Comparison of ENCODE assay signal across 13 cellular contexts in genomic region chr4:26839534-26839951, GRCh38. TPM values are rescaled to one million over a fixed set of nuclear protein-coding genes. Genes with fewer than 3 reads are reported as not detected.
DNase-seq lines count a peak whose midpoint lies in the region; ATAC-seq and TF ChIP-seq lines count a peak whose summit lies in the region.
"Had no signal": no experiment of that assay in that cellular context is flagged by ENCODE, and none has a peak within 500 bp of the region (broad histone marks: within the 10 kb centered on the region; RNA-seq: fewer than 3 reads in every experiment).

No MANE protein-coding gene starts in this region.

- H4K91ac ChIP-seq in H9 (ENCODE audit: insufficient read length, low read depth, low read length), result no peak overlapping the region

- no peak overlapping the region for H4K5ac ChIP-seq in H9 (ENCODE audit: insufficient read length, low read depth, low read length)

- DNase-seq in AG09319 (ENCODE audit: extremely low read depth, low read depth) (peak; percentile 60), H9 (no peak), RPMI7951 (ENCODE audit: low read depth) (peak; percentile 62), fibroblast of the aortic adventitia (ENCODE audit: low read depth) (peak; percentile 56), Calu3 (no peak), GM19240 (ENCODE audit: insufficient read length, low spot score) (no peak)
- DNase-seq in activated T-cell treated with anti-CD3 and anti-CD28 coated beads, Interleukin-2, amount 50 U/mL, for 72 hours, result no peak
- DNase-seq in activated CD4-positive, alpha-beta T cell treated with anti-CD3 and anti-CD28 coated beads, Interleukin-2, amount 10 ng/mL, durations not matched to agents 24 days and 14 days, result no peak
- DNase-seq: C1 segment of cervical spinal cord; effector memory CD4-positive, alpha-beta T cell; stimulated activated naive CD4-positive, alpha-beta T cell treated with Interleukin-2 at 50 U/mL for 16 hours had no signal

- no peak overlapping the region for H3K4ac ChIP-seq in H9 (ENCODE audit: low read depth, low read length)

- H3K4me2 ChIP-seq in H9 (ENCODE audit: insufficient read depth, insufficient read length, low read length), result no peak overlapping the region

- no TSS peak for BruUV-seq in Calu3 (replicated peaks; lab: Mats Ljungman, UMichigan)

- H3K9ac ChIP-seq in H9 (ENCODE audit: extremely low read depth, insufficient read length, low read length), result no peak overlapping the region

- no peak overlapping the region for H3K18ac ChIP-seq in H9 (ENCODE audit: insufficient read length, low read depth, low read length)

- H3K4me1 Mint-ChIP-seq in H9 (peaks cover 8 to 13% of the 10 kb centered on the region in 2 experiments; a peak in 3 of 4 replicates), Calu3 (ENCODE audit: low read depth, unreplicated experiment) (no peaks in the 10 kb centered on the region)
- H3K4me1 Mint-ChIP-seq in activated T-cell treated with anti-CD3 and anti-CD28 coated beads, Interleukin-2, amount 50 U/mL, for 72 hours (ENCODE audit: low read depth), result peaks cover 14% of the 10 kb centered on the region
- peaks cover 4% of the 10 kb centered on the region for H3K4me1 Mint-ChIP-seq in activated CD4-positive, alpha-beta T cell treated with anti-CD3 and anti-CD28 coated beads, Interleukin-2, amount 10 ng/mL, durations not matched to agents 24 days and 14 days

- no peaks in the 10 kb centered on the region for H3K27me3 Mint-ChIP-seq in H9 (ENCODE audit: low read depth)
- H3K27me3 Mint-ChIP-seq in Calu3 (ENCODE audit: unreplicated experiment), result no peaks in the 10 kb centered on the region
- H3K27me3 Mint-ChIP-seq in activated T-cell treated with anti-CD3 and anti-CD28 coated beads, Interleukin-2, amount 50 U/mL, for 72 hours (ENCODE audit: low read depth), result no peaks in the 10 kb centered on the region
- peaks cover 9% of the 10 kb centered on the region for H3K27me3 Mint-ChIP-seq in activated CD4-positive, alpha-beta T cell treated with anti-CD3 and anti-CD28 coated beads, Interleukin-2, amount 10 ng/mL, durations not matched to agents 24 days and 14 days
- H3K27me3 Mint-ChIP-seq: progenitor cell of endocrine pancreas had no signal

- H3K79me2 ChIP-seq in H9 (ENCODE audit: insufficient read depth, low read length), result no peaks in the 10 kb centered on the region

- no peaks in the 10 kb centered on the region for H4K20me1 ChIP-seq in H9 (ENCODE audit: control insufficient read depth, insufficient read depth, insufficient read length)

- H3T11ph ChIP-seq in H9 (ENCODE audit: low read length), result no peak overlapping the region

- no peak overlapping the region for H2AFZ ChIP-seq in H9 (ENCODE audit: low read length)

- no peaks in the 10 kb centered on the region for H3K4me1 ChIP-seq in H9 (ENCODE audit: insufficient read depth, low read length)

- H4K8ac ChIP-seq in H9 (replicated peaks; ENCODE audit: insufficient read length, low read depth, low read length), result no peak overlapping the region

- H3K4me3 ChIP-seq in fibroblast of the aortic adventitia (ENCODE audit: low read depth, low read length), result no peak overlapping the region

- H3K27me3 ChIP-seq in H9 (ENCODE audit: insufficient read depth, low read length), result no peaks in the 10 kb centered on the region

- intact Hi-C loops in Calu3 (cut with micrococcal nuclease; ENCODE audit: unreplicated experiment), result no loop called here
- intact Hi-C loops in activated CD4-positive, alpha-beta T cell treated with anti-CD3 and anti-CD28 coated beads, Interleukin-2, amount 10 ng/mL, durations not matched to agents 24 days and 14 days (cut with micrococcal nuclease), result no loop called here

- CTCF ChIA-PET in Calu3 (lab: Charles Lee), result no interaction called here

- no peak for ATAC-seq in activated T-cell treated with anti-CD3 and anti-CD28 coated beads, Interleukin-2, amount 50 U/mL, for 72 hours (replicated peaks in 1 of 2)

- H2BK20ac ChIP-seq in H9 (ENCODE audit: low read depth, low read length, poor library complexity, severe bottlenecking), result no peak overlapping the region

- no peak overlapping the region for H3K14ac ChIP-seq in H9 (ENCODE audit: insufficient read depth, low read length)

- H3K27ac Mint-ChIP-seq in H9 (no peak overlapping the region), Calu3 (ENCODE audit: unreplicated experiment) (no peak overlapping the region)
- no peak overlapping the region for H3K27ac Mint-ChIP-seq in activated T-cell treated with anti-CD3 and anti-CD28 coated beads, Interleukin-2, amount 50 U/mL, for 72 hours
- H3K27ac Mint-ChIP-seq in activated CD4-positive, alpha-beta T cell treated with anti-CD3 and anti-CD28 coated beads, Interleukin-2, amount 10 ng/mL, durations not matched to agents 24 days and 14 days, result no peak overlapping the region
- H3K27ac Mint-ChIP-seq: mesothelial cell of epicardium, progenitor cell of endocrine pancreas had no signal

- no peaks in the 10 kb centered on the region for H3K36me3 Mint-ChIP-seq in H9 (ENCODE audit: insufficient read depth in 1 of 3, low read depth in 3 of 3)
- H3K36me3 Mint-ChIP-seq in Calu3 (ENCODE audit: insufficient read depth, unreplicated experiment), result no peaks in the 10 kb centered on the region
- peaks cover 0 to 1% of the 10 kb centered on the region in 2 donors for H3K36me3 Mint-ChIP-seq in activated T-cell treated with anti-CD3 and anti-CD28 coated beads, Interleukin-2, amount 50 U/mL, for 72 hours (ENCODE audit: insufficient read depth in 2 of 2)
- H3K36me3 Mint-ChIP-seq in activated CD4-positive, alpha-beta T cell treated with anti-CD3 and anti-CD28 coated beads, Interleukin-2, amount 10 ng/mL, durations not matched to agents 24 days and 14 days (ENCODE audit: low read depth), result no peaks in the 10 kb centered on the region
- H3K36me3 Mint-ChIP-seq: mesothelial cell of epicardium had no signal

- no peak overlapping the region for H3K23ac ChIP-seq in H9 (ENCODE audit: insufficient read length, low read depth, low read length)

- TF ChIP-seq CTCF in AG09319 (IDR thresholded peaks at IDR 0.05; ENCODE audit: low read depth, low read length) (no peak), H9 (conservative IDR thresholded peaks at IDR 0.05) (no peak), fibroblast of the aortic adventitia (IDR thresholded peaks at IDR 0.05; ENCODE audit: insufficient read depth, low read length) (no peak), Calu3 (IDR thresholded peaks at IDR 0.05; ENCODE audit: unreplicated experiment) (no peak)

- no peaks in the 10 kb centered on the region for H3K9me3 ChIP-seq in H9 (ENCODE audit: control insufficient read depth, low read depth, low read length)

- no peak overlapping the region for H3K27ac ChIP-seq in H9 (ENCODE audit: insufficient read length, low read depth, low read length)

- H3K4me3 Mint-ChIP-seq in H9 (no peak overlapping the region), Calu3 (ENCODE audit: low read depth, unreplicated experiment) (no peak overlapping the region)
- H3K4me3 Mint-ChIP-seq in activated T-cell treated with anti-CD3 and anti-CD28 coated beads, Interleukin-2, amount 50 U/mL, for 72 hours, result no peak overlapping the region
- H3K4me3 Mint-ChIP-seq in activated CD4-positive, alpha-beta T cell treated with anti-CD3 and anti-CD28 coated beads, Interleukin-2, amount 10 ng/mL, durations not matched to agents 24 days and 14 days, result no peak overlapping the region
- H3K4me3 Mint-ChIP-seq: mesothelial cell of epicardium had no signal

- H2BK120ac ChIP-seq in H9 (ENCODE audit: low read depth, low read length, poor library complexity, severe bottlenecking), result no peak overlapping the region

- no peaks in the 10 kb centered on the region for H3K79me1 ChIP-seq in H9 (ENCODE audit: insufficient read depth, low read depth, low read length, poor library complexity, severe bottlenecking)

- 0 out of 2 replicates have a peak overlapping the region, but pooled peaks have one; percentile 75 for H2BK15ac ChIP-seq in H9 (ENCODE audit: low read depth, low read length)

- no peaks in the 10 kb centered on the region for H3K23me2 ChIP-seq in H9 (ENCODE audit: insufficient read length, low read depth, low read length, poor library complexity, severe bottlenecking)

- no peak overlapping the region for H2BK5ac ChIP-seq in H9 (ENCODE audit: insufficient read length, low read length)

- H2AK5ac ChIP-seq in H9 (ENCODE audit: insufficient read length, low read length), result no peak overlapping the region

- no CpG with 5 or more reads among the region's 5 CpGs for WGBS in H9 (ENCODE audit: extremely low coverage, insufficient read length, low lambda C conversion rate)

- H2BK12ac ChIP-seq in H9 (ENCODE audit: insufficient read length, low read depth, low read length), result no peak overlapping the region

- no peak overlapping the region for H3K56ac ChIP-seq in H9 (ENCODE audit: insufficient read length, low read depth, low read length)

- H3K9me3 Mint-ChIP-seq in H9, result no peaks in the 10 kb centered on the region
- H3K9me3 Mint-ChIP-seq in Calu3 (ENCODE audit: low read depth, unreplicated experiment), result no peaks in the 10 kb centered on the region
- H3K9me3 Mint-ChIP-seq in activated T-cell treated with anti-CD3 and anti-CD28 coated beads, Interleukin-2, amount 50 U/mL, for 72 hours, result peaks cover 2 to 4% of the 10 kb centered on the region in 2 donors
- peaks cover under 1% of the 10 kb centered on the region for H3K9me3 Mint-ChIP-seq in activated CD4-positive, alpha-beta T cell treated with anti-CD3 and anti-CD28 coated beads, Interleukin-2, amount 10 ng/mL, durations not matched to agents 24 days and 14 days
- H3K9me3 Mint-ChIP-seq: mesothelial cell of epicardium had no signal

RNA-seq across cellular contexts. Expression of gene STIM2, which starts 21.1 kb away (rescaled TPM):
- 25.8 and 26.2 TPM in 2 replicates for total RNA-seq in H9 (2021)
- total RNA-seq in RPMI7951 (2014; rRNA removed; shearing (Covaris generic)), result 12.0 and 22.5 TPM in 2 replicates
- total RNA-seq in fibroblast of the aortic adventitia (ENCODE audit: low replicate concordance), result 19.8 and 31.2 TPM in 2 replicates
- total RNA-seq in Calu3 (2022), result 24.2 and 31.0 TPM in 2 replicates
- total RNA-seq in activated T-cell treated with anti-CD3 and anti-CD28 coated beads, Interleukin-2, amount 50 U/mL, for 72 hours, result 10 to 100 TPM; 39.6 to 47.0 TPM
- total RNA-seq in activated CD4-positive, alpha-beta T cell treated with anti-CD3 and anti-CD28 coated beads, Interleukin-2, amount 10 ng/mL, durations not matched to agents 24 days and 14 days, result 43.2 and 46.0 TPM in 2 replicates

Comparison
In these comparisons a context has a peak if more than half of its experiments do, and no peak if none do; other contexts are left out.
1. DNase-seq: peak in AG09319 (single experiment), RPMI7951 (single experiment) and fibroblast of the aortic adventitia (single experiment); none in H9 (single experiment), Calu3 (single experiment), GM19240 (single experiment), activated T-cell treated with anti-CD3 and anti-CD28 coated beads, Interleukin-2, amount 50 U/mL, for 72 hours (0 of 2) and activated CD4-positive, alpha-beta T cell treated with anti-CD3 and anti-CD28 coated beads, Interleukin-2, amount 10 ng/mL, durations not matched to agents 24 days and 14 days (single experiment).